Comparison of ENCODE assay signal across 20 cellular contexts in the genomic region with DNA sequence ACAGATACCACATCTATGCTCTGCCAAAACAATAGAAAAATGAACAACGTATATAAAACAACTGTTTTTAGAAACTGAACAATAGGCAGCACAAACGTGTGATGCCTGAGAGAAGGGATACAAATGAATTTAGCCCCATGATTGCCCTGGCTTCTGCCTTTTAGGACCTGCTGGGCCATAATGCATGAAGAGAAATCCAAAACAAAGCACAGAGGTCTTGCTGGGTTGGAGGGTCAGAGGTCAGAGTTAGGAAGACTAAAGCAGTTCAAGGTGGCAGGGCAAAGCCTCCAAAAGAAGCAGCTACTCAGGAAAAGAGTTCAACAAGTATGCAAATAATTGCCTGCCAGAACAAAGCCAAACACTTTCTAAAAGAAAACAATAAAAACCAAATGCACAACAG.
"Had no signal": no experiment of that assay in that cellular context is flagged by ENCODE, and none has a peak within 500 bp of the region (broad histone marks: within the 10 kb centered on the region; RNA-seq: fewer than 3 reads in every experiment).

No MANE protein-coding gene starts in this region.

- H3K4me3 ChIP-seq: colonic mucosa, hepatocyte, sigmoid colon, skin epidermis, stomach, uterus had no signal

- DNase-seq: colonic mucosa; dermis blood vessel endothelial cell; effector CD4-positive, alpha-beta T cell; endodermal cell; erythroblast; foreskin keratinocyte; kidney glomerular epithelial cell; mammary epithelial cell; naive thymus-derived CD4-positive, alpha-beta T cell; nephron progenitor cell; posterior cingulate gyrus; sigmoid colon; stimulated activated CD4-positive, alpha-beta T cell treated with anti-CD3 and anti-CD28 coated beads, Interleukin-12 subunit alpha, Interleukin-12 subunit beta, amount 100 ng/mL, for 4 hours; stimulated activated naive CD4-positive, alpha-beta T cell; stomach; uterus had no signal

- FAIRE-seq: endothelial cell of umbilical vein had no signal

- ATAC-seq: foreskin keratinocyte; left lobe of liver; naive thymus-derived CD4-positive, alpha-beta T cell had no signal

- H3K27ac ChIP-seq: colonic mucosa, foreskin keratinocyte, hepatocyte, sigmoid colon, skin epidermis, stomach, uterus had no signal

- H3K9me3 ChIP-seq: colonic mucosa, sigmoid colon, stomach had no signal

- H3K4me1 ChIP-seq: colonic mucosa, sigmoid colon, stomach, uterus had no signal

- H3K27me3 ChIP-seq: colonic mucosa, foreskin keratinocyte, hepatocyte, sigmoid colon, stomach, uterus had no signal

- H3K79me2 ChIP-seq: hepatocyte had no signal

- H2AFZ ChIP-seq: hepatocyte had no signal

- H3K4me2 ChIP-seq: hepatocyte had no signal

- H3K36me3 ChIP-seq: colonic mucosa, sigmoid colon, stomach, uterus had no signal
